8 cellular contexts compared by ENCODE assay signal in the genomic region with DNA sequence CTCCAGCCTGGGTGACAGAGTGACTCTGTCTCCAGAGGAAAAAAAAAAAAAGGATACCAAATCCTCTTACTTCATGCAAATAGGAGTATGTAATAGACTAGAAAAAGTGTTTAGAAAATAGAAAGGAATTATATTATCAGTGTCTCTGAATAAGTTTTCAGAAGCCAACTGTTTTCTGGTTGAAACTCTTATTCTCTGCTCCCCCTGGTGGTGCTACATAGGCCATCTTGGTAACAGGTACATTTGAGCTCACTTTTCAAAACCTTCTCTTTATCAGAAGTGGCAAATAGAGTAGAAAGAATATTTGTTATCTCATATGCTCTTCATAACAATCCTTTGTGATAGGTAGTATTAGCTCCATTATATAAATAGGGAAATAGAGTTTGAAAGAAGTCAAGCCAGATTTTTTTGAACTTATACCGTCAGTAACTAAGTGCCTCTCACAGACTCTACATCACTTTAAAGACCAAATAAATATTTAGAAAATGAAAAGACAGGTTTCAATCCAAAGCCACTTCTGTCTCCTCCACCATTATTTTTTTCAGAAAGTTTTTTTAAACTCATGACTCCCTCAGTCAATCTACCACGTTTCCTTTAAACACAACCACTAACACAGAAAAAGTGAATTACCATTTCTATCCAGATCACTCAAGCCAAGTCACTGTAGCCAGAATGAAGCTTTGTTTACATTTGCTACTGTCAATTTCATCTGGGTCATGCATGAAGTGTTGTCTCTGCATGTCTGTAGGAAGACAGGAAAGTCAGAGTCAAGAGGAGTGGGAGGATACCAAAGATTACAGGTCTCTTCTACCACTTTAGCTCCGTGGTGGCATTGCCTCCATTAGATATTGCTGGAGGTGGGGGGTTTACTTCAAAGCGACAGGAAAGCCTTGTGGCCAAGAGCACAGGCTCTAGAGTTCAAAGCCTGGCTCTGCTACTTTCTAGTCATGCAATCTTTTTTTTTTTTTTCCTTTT. TPM values are rescaled to one million over a fixed set of nuclear protein-coding genes. Genes with fewer than 3 reads are reported as not detected.
DNase-seq lines count a peak whose midpoint lies in the region; ATAC-seq and TF ChIP-seq lines count a peak whose summit lies in the region.

No MANE protein-coding gene starts in this region.

- no peak overlapping the region for H2AFZ ChIP-seq in mammary epithelial cell (ENCODE audit: low read depth, low read length)

- BruUV-seq in mammary epithelial cell (replicated peaks; lab: Mats Ljungman, UMichigan): no TSS peak

- 63% methylated on average over 4 of the region's 4 CpGs for WGBS in mammary epithelial cell (ENCODE audit: low coverage, missing lambda C conversion rate)

- H3K9ac ChIP-seq in mammary epithelial cell (ENCODE audit: insufficient read depth, low read length): no peak overlapping the region

- H3K36me3 ChIP-seq in mammary epithelial cell (ENCODE audit: insufficient read depth, low read length): no peaks in the 10 kb centered on the region

- ATAC-seq in GM21619 (IDR thresholded peaks at IDR 0.05; ENCODE audit: unreplicated experiment): no peak

- H3K79me2 ChIP-seq in mammary epithelial cell (ENCODE audit: insufficient read depth, low read length): no peaks in the 10 kb centered on the region

- no peaks in the 10 kb centered on the region for H3K9me3 ChIP-seq in mammary epithelial cell (replicated peaks; ENCODE audit: insufficient read depth, low read length)

- no peaks in the 10 kb centered on the region for H4K20me1 ChIP-seq in mammary epithelial cell (ENCODE audit: insufficient read depth, low read length)

- in situ Hi-C loops in mammary epithelial cell (cut with MboI; ENCODE audit: low sequenced_read_pairs in 2 of 2): no loop called here

- CTCF ChIA-PET in mammary epithelial cell (lab: Charles Lee; ENCODE audit: low non-redundant PET): interaction anchor here (0.7 to 1.4 kb wide), 5 partner anchors 67 to 447 kb away, joined by 3 to 8 read pairs (median 5); no protein-coding TSS in a partner anchor

- DNase-seq in NCI-H82 (lab: John Stamatoyannopoulos, UW) (peak; percentile 64), NCI-H82 treated with DMSO at 0.1 percent for 48 hours (lab: John Stamatoyannopoulos, UW; ENCODE audit: unreplicated experiment) (no peak), HT-29 (ENCODE audit: low spot score) (peak; percentile 58), T-helper 1 cell (peak in 4 of 5 donors; percentile 24 to 63 (median 36)), mammary epithelial cell (no peak), myocyte (ENCODE audit: low read depth) (peak; percentile 27), globus pallidus (ENCODE audit: low spot score) (no peak)

- peaks cover 3% of the 10 kb centered on the region for H3K4me1 ChIP-seq in mammary epithelial cell (ENCODE audit: insufficient read depth, low read length)

- H3K4me2 ChIP-seq in mammary epithelial cell (ENCODE audit: insufficient read depth, low read depth, low read length): no peak overlapping the region

- dilution Hi-C loops in mammary epithelial cell (cut with HindIII; ENCODE audit: low sequenced_read_pairs): no loop called here

- intact Hi-C loops in mammary epithelial cell (cut with micrococcal nuclease): loop anchor here (1.0 to 2.0 kb wide), 5 partner anchors 63 to 447 kb away; no protein-coding TSS in a partner anchor

- peak; percentile 64 to 67 for TF ChIP-seq CTCF in mammary epithelial cell (conservative IDR thresholded peaks at IDR 0.05 in 1 of 2, IDR thresholded peaks at IDR 0.05 in 1 of 2; ENCODE audit: extremely low read depth in 1 of 2, insufficient read depth in 1 of 2, low read depth in 1 of 2, low read length in 2 of 2)

- H3K27ac ChIP-seq in mammary epithelial cell (ENCODE audit: insufficient read depth, low read depth, low read length): no peak overlapping the region

- H3K27me3 ChIP-seq in mammary epithelial cell (ENCODE audit: insufficient read depth, low read length): no peaks in the 10 kb centered on the region

- no peak overlapping the region for H3K4me3 ChIP-seq in mammary epithelial cell (replicated peaks in 1 of 3; ENCODE audit: insufficient read depth in 1 of 3, low read depth in 2 of 3, low read length in 3 of 3)

RNA-seq across cellular contexts. Expression of a gene that starts 45.6 kb away (rescaled TPM):
- total RNA-seq in HT-29 (2014; rRNA removed; shearing (Covaris generic)): not detected in 2 replicates
- total RNA-seq in mammary epithelial cell: not detected
- not detected for polyA plus RNA-seq in mammary epithelial cell
- polyA minus RNA-seq in mammary epithelial cell: not detected
- not detected in 2 replicates for total RNA-seq in myocyte
- not detected for polyA plus RNA-seq in myocyte (2012)

Comparison
In these comparisons a context has a peak if more than half of its experiments do, and no peak if none do; other contexts are left out.
1. DNase-seq: peak in NCI-H82 (single experiment), HT-29 (single experiment), T-helper 1 cell (4 of 5) and myocyte (single experiment); none in NCI-H82 treated with DMSO at 0.1 percent for 48 hours (single experiment), mammary epithelial cell (single experiment) and globus pallidus (single experiment).